ENCODE assay signal across 1 cellular context in the genomic region with DNA sequence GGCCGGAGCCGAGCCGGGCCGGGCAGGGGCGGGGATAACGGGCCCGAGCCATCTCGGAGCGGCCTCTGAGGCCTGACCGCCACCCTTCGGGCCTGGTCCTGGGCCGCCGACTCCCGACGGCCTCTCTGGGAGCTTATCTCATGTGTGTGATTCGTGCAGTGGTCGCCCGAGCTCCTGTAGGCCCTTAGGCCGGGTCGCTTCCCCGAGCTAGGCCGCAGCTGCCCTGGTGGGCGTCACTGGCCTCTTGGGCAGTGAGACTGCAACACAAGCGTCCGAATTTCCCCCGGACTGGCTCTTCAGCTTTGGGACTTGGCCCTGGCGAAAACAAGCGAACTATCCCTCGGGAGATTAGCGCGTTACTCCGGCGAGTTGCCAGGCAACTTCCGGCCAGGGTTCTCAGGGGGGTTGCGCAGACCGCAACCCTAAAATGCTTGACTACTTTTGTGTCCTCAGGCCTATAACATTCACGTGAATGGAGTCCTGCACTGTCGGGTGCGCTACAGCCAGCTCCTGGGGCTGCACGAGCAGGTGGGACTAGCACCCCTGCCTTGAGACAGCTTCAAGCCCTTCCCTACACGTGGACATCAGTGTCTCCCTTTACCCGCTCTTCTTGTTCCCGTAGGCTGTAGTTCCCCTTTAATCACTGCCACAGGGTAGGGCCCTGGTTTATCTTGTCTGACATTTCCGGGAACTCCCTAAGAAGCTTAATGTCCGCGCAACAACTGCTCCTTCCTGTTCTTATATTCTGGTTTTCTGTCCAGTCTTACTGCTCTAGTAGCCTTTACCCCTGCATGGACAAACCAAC.
TF ChIP-seq lines count a peak whose summit lies in the region.

No MANE protein-coding gene starts in this region.

TF ChIP-seq in HepG2, 621 proteins besides CTCF, POLR2A, EP300 and RAD21 (continued from another document and continues in another):
- TF ChIP-seq, protein P1, sequence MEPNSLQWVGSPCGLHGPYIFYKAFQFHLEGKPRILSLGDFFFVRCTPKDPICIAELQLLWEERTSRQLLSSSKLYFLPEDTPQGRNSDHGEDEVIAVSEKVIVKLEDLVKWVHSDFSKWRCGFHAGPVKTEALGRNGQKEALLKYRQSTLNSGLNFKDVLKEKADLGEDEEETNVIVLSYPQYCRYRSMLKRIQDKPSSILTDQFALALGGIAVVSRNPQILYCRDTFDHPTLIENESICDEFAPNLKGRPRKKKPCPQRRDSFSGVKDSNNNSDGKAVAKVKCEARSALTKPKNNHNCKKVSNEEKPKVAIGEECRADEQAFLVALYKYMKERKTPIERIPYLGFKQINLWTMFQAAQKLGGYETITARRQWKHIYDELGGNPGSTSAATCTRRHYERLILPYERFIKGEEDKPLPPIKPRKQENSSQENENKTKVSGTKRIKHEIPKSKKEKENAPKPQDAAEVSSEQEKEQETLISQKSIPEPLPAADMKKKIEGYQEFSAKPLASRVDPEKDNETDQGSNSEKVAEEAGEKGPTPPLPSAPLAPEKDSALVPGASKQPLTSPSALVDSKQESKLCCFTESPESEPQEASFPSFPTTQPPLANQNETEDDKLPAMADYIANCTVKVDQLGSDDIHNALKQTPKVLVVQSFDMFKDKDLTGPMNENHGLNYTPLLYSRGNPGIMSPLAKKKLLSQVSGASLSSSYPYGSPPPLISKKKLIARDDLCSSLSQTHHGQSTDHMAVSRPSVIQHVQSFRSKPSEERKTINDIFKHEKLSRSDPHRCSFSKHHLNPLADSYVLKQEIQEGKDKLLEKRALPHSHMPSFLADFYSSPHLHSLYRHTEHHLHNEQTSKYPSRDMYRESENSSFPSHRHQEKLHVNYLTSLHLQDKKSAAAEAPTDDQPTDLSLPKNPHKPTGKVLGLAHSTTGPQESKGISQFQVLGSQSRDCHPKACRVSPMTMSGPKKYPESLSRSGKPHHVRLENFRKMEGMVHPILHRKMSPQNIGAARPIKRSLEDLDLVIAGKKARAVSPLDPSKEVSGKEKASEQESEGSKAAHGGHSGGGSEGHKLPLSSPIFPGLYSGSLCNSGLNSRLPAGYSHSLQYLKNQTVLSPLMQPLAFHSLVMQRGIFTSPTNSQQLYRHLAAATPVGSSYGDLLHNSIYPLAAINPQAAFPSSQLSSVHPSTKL (CRISPR knock-in tag; IDR thresholded peaks at IDR 0.05): no peak
- TF ChIP-seq, protein P2, sequence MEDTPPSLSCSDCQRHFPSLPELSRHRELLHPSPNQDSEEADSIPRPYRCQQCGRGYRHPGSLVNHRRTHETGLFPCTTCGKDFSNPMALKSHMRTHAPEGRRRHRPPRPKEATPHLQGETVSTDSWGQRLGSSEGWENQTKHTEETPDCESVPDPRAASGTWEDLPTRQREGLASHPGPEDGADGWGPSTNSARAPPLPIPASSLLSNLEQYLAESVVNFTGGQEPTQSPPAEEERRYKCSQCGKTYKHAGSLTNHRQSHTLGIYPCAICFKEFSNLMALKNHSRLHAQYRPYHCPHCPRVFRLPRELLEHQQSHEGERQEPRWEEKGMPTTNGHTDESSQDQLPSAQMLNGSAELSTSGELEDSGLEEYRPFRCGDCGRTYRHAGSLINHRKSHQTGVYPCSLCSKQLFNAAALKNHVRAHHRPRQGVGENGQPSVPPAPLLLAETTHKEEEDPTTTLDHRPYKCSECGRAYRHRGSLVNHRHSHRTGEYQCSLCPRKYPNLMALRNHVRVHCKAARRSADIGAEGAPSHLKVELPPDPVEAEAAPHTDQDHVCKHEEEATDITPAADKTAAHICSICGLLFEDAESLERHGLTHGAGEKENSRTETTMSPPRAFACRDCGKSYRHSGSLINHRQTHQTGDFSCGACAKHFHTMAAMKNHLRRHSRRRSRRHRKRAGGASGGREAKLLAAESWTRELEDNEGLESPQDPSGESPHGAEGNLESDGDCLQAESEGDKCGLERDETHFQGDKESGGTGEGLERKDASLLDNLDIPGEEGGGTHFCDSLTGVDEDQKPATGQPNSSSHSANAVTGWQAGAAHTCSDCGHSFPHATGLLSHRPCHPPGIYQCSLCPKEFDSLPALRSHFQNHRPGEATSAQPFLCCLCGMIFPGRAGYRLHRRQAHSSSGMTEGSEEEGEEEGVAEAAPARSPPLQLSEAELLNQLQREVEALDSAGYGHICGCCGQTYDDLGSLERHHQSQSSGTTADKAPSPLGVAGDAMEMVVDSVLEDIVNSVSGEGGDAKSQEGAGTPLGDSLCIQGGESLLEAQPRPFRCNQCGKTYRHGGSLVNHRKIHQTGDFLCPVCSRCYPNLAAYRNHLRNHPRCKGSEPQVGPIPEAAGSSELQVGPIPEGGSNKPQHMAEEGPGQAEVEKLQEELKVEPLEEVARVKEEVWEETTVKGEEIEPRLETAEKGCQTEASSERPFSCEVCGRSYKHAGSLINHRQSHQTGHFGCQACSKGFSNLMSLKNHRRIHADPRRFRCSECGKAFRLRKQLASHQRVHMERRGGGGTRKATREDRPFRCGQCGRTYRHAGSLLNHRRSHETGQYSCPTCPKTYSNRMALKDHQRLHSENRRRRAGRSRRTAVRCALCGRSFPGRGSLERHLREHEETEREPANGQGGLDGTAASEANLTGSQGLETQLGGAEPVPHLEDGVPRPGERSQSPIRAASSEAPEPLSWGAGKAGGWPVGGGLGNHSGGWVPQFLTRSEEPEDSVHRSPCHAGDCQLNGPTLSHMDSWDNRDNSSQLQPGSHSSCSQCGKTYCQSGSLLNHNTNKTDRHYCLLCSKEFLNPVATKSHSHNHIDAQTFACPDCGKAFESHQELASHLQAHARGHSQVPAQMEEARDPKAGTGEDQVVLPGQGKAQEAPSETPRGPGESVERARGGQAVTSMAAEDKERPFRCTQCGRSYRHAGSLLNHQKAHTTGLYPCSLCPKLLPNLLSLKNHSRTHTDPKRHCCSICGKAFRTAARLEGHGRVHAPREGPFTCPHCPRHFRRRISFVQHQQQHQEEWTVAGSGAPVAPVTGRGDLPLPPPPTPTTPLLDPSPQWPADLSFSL (CRISPR knock-in tag; IDR thresholded peaks at IDR 0.05): no peak
- no peak for TF ChIP-seq ZNF615 (CRISPR knock-in tag; IDR thresholded peaks at IDR 0.05; ENCODE audit: borderline replicate concordance)
- no peak for TF ChIP-seq MED8 (CRISPR knock-in tag; IDR thresholded peaks at IDR 0.05; ENCODE audit: insufficient replicate concordance)
- TF ChIP-seq, protein P3, sequence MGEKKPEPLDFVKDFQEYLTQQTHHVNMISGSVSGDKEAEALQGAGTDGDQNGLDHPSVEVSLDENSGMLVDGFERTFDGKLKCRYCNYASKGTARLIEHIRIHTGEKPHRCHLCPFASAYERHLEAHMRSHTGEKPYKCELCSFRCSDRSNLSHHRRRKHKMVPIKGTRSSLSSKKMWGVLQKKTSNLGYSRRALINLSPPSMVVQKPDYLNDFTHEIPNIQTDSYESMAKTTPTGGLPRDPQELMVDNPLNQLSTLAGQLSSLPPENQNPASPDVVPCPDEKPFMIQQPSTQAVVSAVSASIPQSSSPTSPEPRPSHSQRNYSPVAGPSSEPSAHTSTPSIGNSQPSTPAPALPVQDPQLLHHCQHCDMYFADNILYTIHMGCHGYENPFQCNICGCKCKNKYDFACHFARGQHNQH (CRISPR knock-in tag; IDR thresholded peaks at IDR 0.05): no peak
- no peak for TF ChIP-seq ZFP1 (CRISPR knock-in tag; IDR thresholded peaks at IDR 0.05)
- TF ChIP-seq ZNF589 (CRISPR knock-in tag; conservative IDR thresholded peaks at IDR 0.05): no peak
- TF ChIP-seq ZNF549 (CRISPR knock-in tag; IDR thresholded peaks at IDR 0.05): no peak
- TF ChIP-seq ZNF30 (CRISPR knock-in tag; IDR thresholded peaks at IDR 0.05): peak; percentile 95; the same call in 1 of the 2 replicates
- TF ChIP-seq, protein P4, sequence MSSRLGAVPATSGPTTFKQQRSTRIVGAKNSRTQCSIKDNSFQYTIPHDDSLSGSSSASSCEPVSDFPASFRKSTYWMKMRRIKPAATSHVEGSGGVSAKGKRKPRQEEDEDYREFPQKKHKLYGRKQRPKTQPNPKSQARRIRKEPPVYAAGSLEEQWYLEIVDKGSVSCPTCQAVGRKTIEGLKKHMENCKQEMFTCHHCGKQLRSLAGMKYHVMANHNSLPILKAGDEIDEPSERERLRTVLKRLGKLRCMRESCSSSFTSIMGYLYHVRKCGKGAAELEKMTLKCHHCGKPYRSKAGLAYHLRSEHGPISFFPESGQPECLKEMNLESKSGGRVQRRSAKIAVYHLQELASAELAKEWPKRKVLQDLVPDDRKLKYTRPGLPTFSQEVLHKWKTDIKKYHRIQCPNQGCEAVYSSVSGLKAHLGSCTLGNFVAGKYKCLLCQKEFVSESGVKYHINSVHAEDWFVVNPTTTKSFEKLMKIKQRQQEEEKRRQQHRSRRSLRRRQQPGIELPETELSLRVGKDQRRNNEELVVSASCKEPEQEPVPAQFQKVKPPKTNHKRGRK (CRISPR knock-in tag; IDR thresholded peaks at IDR 0.05): no peak
- no peak for TF ChIP-seq NR2F2 (IDR thresholded peaks at IDR 0.05; ENCODE audit: borderline replicate concordance, low read depth)
- TF ChIP-seq, protein P5, sequence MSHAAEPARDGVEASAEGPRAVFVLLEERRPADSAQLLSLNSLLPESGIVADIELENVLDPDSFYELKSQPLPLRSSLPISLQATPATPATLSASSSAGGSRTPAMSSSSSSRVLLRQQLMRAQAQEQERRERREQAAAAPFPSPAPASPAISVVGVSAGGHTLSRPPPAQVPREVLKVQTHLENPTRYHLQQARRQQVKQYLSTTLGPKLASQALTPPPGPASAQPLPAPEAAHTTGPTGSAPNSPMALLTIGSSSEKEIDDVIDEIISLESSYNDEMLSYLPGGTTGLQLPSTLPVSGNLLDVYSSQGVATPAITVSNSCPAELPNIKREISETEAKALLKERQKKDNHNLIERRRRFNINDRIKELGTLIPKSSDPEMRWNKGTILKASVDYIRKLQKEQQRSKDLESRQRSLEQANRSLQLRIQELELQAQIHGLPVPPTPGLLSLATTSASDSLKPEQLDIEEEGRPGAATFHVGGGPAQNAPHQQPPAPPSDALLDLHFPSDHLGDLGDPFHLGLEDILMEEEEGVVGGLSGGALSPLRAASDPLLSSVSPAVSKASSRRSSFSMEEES (CRISPR knock-in tag; IDR thresholded peaks at IDR 0.05): no peak; the same call in 1 of the 2 replicates
- TF ChIP-seq, protein P6, sequence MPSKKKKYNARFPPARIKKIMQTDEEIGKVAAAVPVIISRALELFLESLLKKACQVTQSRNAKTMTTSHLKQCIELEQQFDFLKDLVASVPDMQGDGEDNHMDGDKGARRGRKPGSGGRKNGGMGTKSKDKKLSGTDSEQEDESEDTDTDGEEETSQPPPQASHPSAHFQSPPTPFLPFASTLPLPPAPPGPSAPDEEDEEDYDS (CRISPR knock-in tag; IDR thresholded peaks at IDR 0.05): no peak
- no peak for TF ChIP-seq ATAD3A (CRISPR knock-in tag; IDR thresholded peaks at IDR 0.05)
- TF ChIP-seq TOPORS (CRISPR knock-in tag; IDR thresholded peaks at IDR 0.05): no peak
- TF ChIP-seq ZNF446 (CRISPR knock-in tag; IDR thresholded peaks at IDR 0.05): no peak
- no peak for TF ChIP-seq RCOR2 (CRISPR knock-in tag; IDR thresholded peaks at IDR 0.05)
- peak; percentile 51; the same call in 1 of the 2 replicates for TF ChIP-seq KLF13 (CRISPR knock-in tag; IDR thresholded peaks at IDR 0.05)
- TF ChIP-seq ZNF567 (CRISPR knock-in tag; IDR thresholded peaks at IDR 0.05; ENCODE audit: borderline replicate concordance): no peak
- TF ChIP-seq ZNF136 (CRISPR knock-in tag; IDR thresholded peaks at IDR 0.05; ENCODE audit: low read depth): no peak
- no peak for TF ChIP-seq ZNF570 (CRISPR knock-in tag; IDR thresholded peaks at IDR 0.05; ENCODE audit: borderline replicate concordance)
- no peak for TF ChIP-seq ZSCAN29 (CRISPR knock-in tag; conservative IDR thresholded peaks at IDR 0.05)
- TF ChIP-seq GABPB1 (CRISPR knock-in tag; IDR thresholded peaks at IDR 0.05): no peak; the same call in none of the 2 replicates
- TF ChIP-seq DNMT3B (CRISPR knock-in tag; conservative IDR thresholded peaks at IDR 0.05): no peak
- TF ChIP-seq, protein P7, sequence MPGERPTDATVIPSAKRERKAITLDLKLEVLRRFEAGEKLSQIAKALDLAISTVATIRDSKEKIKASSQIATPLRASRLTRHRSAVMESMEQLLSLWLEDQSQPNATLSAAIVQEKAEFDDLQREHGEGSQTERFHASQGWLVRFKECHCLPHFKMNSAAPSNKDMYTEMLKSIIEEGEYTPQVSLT (CRISPR knock-in tag; IDR thresholded peaks at IDR 0.05; ENCODE audit: borderline replicate concordance, low read depth): no peak
- no peak for TF ChIP-seq FOSL2 (CRISPR knock-in tag; IDR thresholded peaks at IDR 0.05)
- TF ChIP-seq ZNF101 (CRISPR knock-in tag; IDR thresholded peaks at IDR 0.05; ENCODE audit: borderline replicate concordance, low read depth): 0 out of 2 replicates have a peak, but pooled peaks have one; percentile 4
- no peak for TF ChIP-seq FOXA1 (IDR thresholded peaks at IDR 0.05)
- no peak for TF ChIP-seq FOXA1 (CRISPR knock-in tag; IDR thresholded peaks at IDR 0.05)
- TF ChIP-seq, protein P8, sequence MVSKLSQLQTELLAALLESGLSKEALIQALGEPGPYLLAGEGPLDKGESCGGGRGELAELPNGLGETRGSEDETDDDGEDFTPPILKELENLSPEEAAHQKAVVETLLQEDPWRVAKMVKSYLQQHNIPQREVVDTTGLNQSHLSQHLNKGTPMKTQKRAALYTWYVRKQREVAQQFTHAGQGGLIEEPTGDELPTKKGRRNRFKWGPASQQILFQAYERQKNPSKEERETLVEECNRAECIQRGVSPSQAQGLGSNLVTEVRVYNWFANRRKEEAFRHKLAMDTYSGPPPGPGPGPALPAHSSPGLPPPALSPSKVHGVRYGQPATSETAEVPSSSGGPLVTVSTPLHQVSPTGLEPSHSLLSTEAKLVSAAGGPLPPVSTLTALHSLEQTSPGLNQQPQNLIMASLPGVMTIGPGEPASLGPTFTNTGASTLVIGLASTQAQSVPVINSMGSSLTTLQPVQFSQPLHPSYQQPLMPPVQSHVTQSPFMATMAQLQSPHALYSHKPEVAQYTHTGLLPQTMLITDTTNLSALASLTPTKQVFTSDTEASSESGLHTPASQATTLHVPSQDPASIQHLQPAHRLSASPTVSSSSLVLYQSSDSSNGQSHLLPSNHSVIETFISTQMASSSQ (IDR thresholded peaks at IDR 0.05; ENCODE audit: low read depth): no peak
- TF ChIP-seq, protein P8 (CRISPR knock-in tag; IDR thresholded peaks at IDR 0.05; ENCODE audit: borderline replicate concordance): no peak
